ENCODE assay signal across 9 cellular contexts in genomic region chr2:64643838-64644219, GRCh38. TPM values are rescaled to one million over a fixed set of nuclear protein-coding genes. Genes with fewer than 3 reads are reported as not detected.
DNase-seq lines count a peak whose midpoint lies in the region; FAIRE-seq and TF ChIP-seq lines count a peak whose summit lies in the region.
"Had no signal": no experiment of that assay in that cellular context is flagged by ENCODE, and none has a peak within 500 bp of the region (broad histone marks: within the 10 kb centered on the region; RNA-seq: fewer than 3 reads in every experiment).

No MANE protein-coding gene starts in this region.

- H3K27me3 ChIP-seq in DOHH2 (ENCODE audit: control insufficient read depth, low read length) (no peaks in the 10 kb centered on the region), MG63 (no peaks in the 10 kb centered on the region), H1 (replicated peaks in 1 of 4; ENCODE audit: control insufficient read depth in 3 of 4, extremely low read depth in 1 of 4, insufficient read depth in 3 of 4, low read length in 3 of 4) (peaks cover 4 to 19% (median 11%) of the 10 kb centered on the region in 4 experiments; a peak in 6 of 7 replicates), parathyroid adenoma (ENCODE audit: control insufficient read depth, insufficient read depth, low read length) (no peaks in the 10 kb centered on the region)

- H3K4ac ChIP-seq in H1 (replicated peaks; ENCODE audit: insufficient read length, low read depth, low read length): no peak overlapping the region

- DNase-seq in MG63 (no peak), H1 (ENCODE audit: low read depth in 1 of 2, low spot score in 2 of 2) (no peak), NCI-H526 treated with DMSO at 0.1 percent for 48 hours (lab: John Stamatoyannopoulos, UW) (no peak)
- DNase-seq in stimulated activated CD4-positive, alpha-beta T cell treated with anti-CD3 and anti-CD28 coated beads, Interleukin-1b, Interleukin-23, amount 100 ng/mL, for 48 hours: no peak
- DNase-seq in stimulated activated CD4-positive, alpha-beta T cell treated with anti-CD3 and anti-CD28 coated beads, Interleukin-4, amount 100 ng/mL, for 4 hours: no peak
- no peak for DNase-seq in activated effector memory CD4-positive, alpha-beta T cell treated with anti-CD3 and anti-CD28 coated beads, Interleukin-2, amount 50 U/mL, for 16 hours

- peaks cover 9% of the 10 kb centered on the region for H3K79me1 ChIP-seq in H1 (ENCODE audit: low read depth, low read length)

- no peak overlapping the region for H4K8ac ChIP-seq in H1 (ENCODE audit: extremely low read depth, insufficient read depth, low read length)

- peak overlapping the region; percentile 74 for H3K4me3 ChIP-seq in DOHH2 (ENCODE audit: low read length)
- H3K4me3 ChIP-seq in MG63: peak overlapping the region; percentile 38; the same call in 1 of the 2 replicates
- H3K4me3 ChIP-seq in H1 (ENCODE audit: extremely low read depth in 1 of 4, insufficient read depth in 2 of 4, low read depth in 3 of 4, low read length in 4 of 4): peak overlapping the region in 1 of 4 experiments; percentile 63; a peak in 3 of 8 replicates
- H3K4me3 ChIP-seq in parathyroid adenoma (ENCODE audit: low read depth, low read length): peak overlapping the region; percentile 74

- POLR2A ChIA-PET in H1 (lab: Charles Lee; ENCODE audit: partially characterized antibody): interaction anchor here (0.6 to 2.9 kb wide), 8 partner anchors 9 to 883 kb away, joined by 3 to 36 read pairs (median 4); partner anchors contain the start of gene SERTAD2

- CTCF ChIA-PET in H1 (lab: Charles Lee; ENCODE audit: partially characterized antibody): interaction anchor here (1.0 to 27.4 kb wide), 10 partner anchors 7 to 313 kb away, joined by 3 to 389 read pairs (median 4); partner anchors contain the start of gene SERTAD2

- peak overlapping the region; percentile 82 for H3K27ac ChIP-seq in DOHH2 (ENCODE audit: low read depth, low read length)
- no peak overlapping the region for H3K27ac ChIP-seq in H1 (ENCODE audit: low read depth, low read length)
- H3K27ac ChIP-seq in parathyroid adenoma: peak overlapping the region; percentile 92

- FAIRE-seq in H1 (lab: Jason Lieb, UNC): no peak
- FAIRE-seq: TTC549 had no signal

- WGBS in H1 (ENCODE audit: extremely low coverage in 1 of 2, insufficient coverage in 1 of 2, insufficient read length in 1 of 2, insufficient replicate concordance in 2 of 2, low coverage in 1 of 2, low lambda C conversion rate in 2 of 2, missing lambda C conversion rate in 1 of 2), 2 experiments: 59% methylated on average over 4 of the region's 5 CpGs; no CpG with 5 or more reads in 1 of the 2 experiments

- 0 out of 2 replicates have a peak, but pooled peaks cover 4% of the 10 kb centered on the region for H4K20me1 ChIP-seq in DOHH2 (ENCODE audit: control insufficient read depth, insufficient read depth, low read depth, low read length)
- H4K20me1 ChIP-seq in H1 (replicated peaks in 1 of 2; ENCODE audit: control insufficient read depth in 1 of 2, insufficient read depth in 2 of 2, low read length in 2 of 2): peaks cover 6 to 16% of the 10 kb centered on the region in 2 experiments

- peaks cover 10% of the 10 kb centered on the region for H3K36me3 ChIP-seq in DOHH2 (ENCODE audit: control insufficient read depth, low read length)
- H3K36me3 ChIP-seq in MG63: peaks cover 16% of the 10 kb centered on the region
- H3K36me3 ChIP-seq in H1 (ENCODE audit: control insufficient read depth in 2 of 4, insufficient read depth in 4 of 4, low read length in 3 of 4): no peaks in the 10 kb centered on the region
- H3K36me3 ChIP-seq in parathyroid adenoma (ENCODE audit: control insufficient read depth, insufficient read depth, low read length): no peaks in the 10 kb centered on the region

- TF ChIP-seq POLR2A in H1 (IDR thresholded peaks at IDR 0.05; ENCODE audit: control extremely low read depth in 1 of 2, low read depth in 2 of 2, low read length in 2 of 2): no peak

- H3K9ac ChIP-seq in H1 (replicated peaks in 1 of 4; ENCODE audit: extremely low read depth in 1 of 4, low read depth in 3 of 4, low read length in 3 of 4): no peak overlapping the region
- H3K9ac ChIP-seq in parathyroid adenoma: peak overlapping the region; percentile 28

- no peak overlapping the region for H3K14ac ChIP-seq in H1 (ENCODE audit: insufficient read length)

- H3K4me1 ChIP-seq in DOHH2 (ENCODE audit: control insufficient read depth, low read length) (peaks cover 98% of the 10 kb centered on the region), H1 (replicated peaks in 1 of 4; ENCODE audit: control insufficient read depth in 3 of 4, insufficient read depth in 4 of 4, low read length in 3 of 4) (peaks cover 6 to 22% (median 14%) of the 10 kb centered on the region in 4 experiments), parathyroid adenoma (peaks cover 34% of the 10 kb centered on the region)

- peaks cover 100% of the 10 kb centered on the region for H3K79me2 ChIP-seq in DOHH2 (ENCODE audit: control insufficient read depth, low read length)
- peaks cover 0 to 6% of the 10 kb centered on the region in 2 experiments; a peak in 2 of 4 replicates for H3K79me2 ChIP-seq in H1 (ENCODE audit: control insufficient read depth in 1 of 2, insufficient read depth in 2 of 2, low read length in 2 of 2)
- H3K79me2 ChIP-seq in parathyroid adenoma: peaks cover 47% of the 10 kb centered on the region

- peaks cover 52% of the 10 kb centered on the region for H3F3A ChIP-seq in DOHH2 (ENCODE audit: control insufficient read depth, insufficient read depth)

- H2AFZ ChIP-seq in H1 (ENCODE audit: low read length): no peak overlapping the region
- H2AFZ ChIP-seq in parathyroid adenoma: peak overlapping the region; percentile 92

- no peak overlapping the region for H4K91ac ChIP-seq in H1 (replicated peaks; ENCODE audit: insufficient read length, low read length)

- TF ChIP-seq CTCF in DOHH2 (IDR thresholded peaks at IDR 0.05; ENCODE audit: low read depth, low read length, poor library complexity, severe bottlenecking): no peak
- TF ChIP-seq CTCF in H1 (IDR thresholded peaks at IDR 0.05; ENCODE audit: control extremely low read depth in 1 of 3, insufficient read depth in 1 of 3, low read depth in 1 of 3, low read length in 3 of 3): no peak
- no peak for TF ChIP-seq CTCF in parathyroid adenoma (IDR thresholded peaks at IDR 0.05)

- H2BK12ac ChIP-seq in H1 (ENCODE audit: low read depth, low read length): peak overlapping the region; percentile 45; the same call in 1 of the 2 replicates

- H3K23ac ChIP-seq in H1 (ENCODE audit: insufficient read length): no peak overlapping the region

- H3K23me2 ChIP-seq in H1 (ENCODE audit: low read depth, low read length): peaks cover 7% of the 10 kb centered on the region

- TF ChIP-seq RAD21 in H1 (IDR thresholded peaks at IDR 0.05 in 1 of 2, conservative IDR thresholded peaks at IDR 0.05 in 1 of 2; ENCODE audit: low read depth in 2 of 2, low read length in 2 of 2): no peak

- H3K9me3 ChIP-seq in DOHH2 (ENCODE audit: control insufficient read depth, insufficient read depth, low read length) (no peaks in the 10 kb centered on the region), MG63 (no peaks in the 10 kb centered on the region), H1 (ENCODE audit: insufficient read depth in 2 of 2, low read depth in 1 of 2, low read length in 1 of 2) (no peaks in the 10 kb centered on the region), parathyroid adenoma (ENCODE audit: control insufficient read depth, low read length) (no peaks in the 10 kb centered on the region)

- H3K4me2 ChIP-seq in DOHH2 (ENCODE audit: low read length) (peak overlapping the region; percentile 84), H1 (ENCODE audit: insufficient read depth in 1 of 2, low read depth in 2 of 2, low read length in 2 of 2) (peak overlapping the region; percentile 84 to 100), parathyroid adenoma (ENCODE audit: low read length) (peak overlapping the region; percentile 99)

- no peak overlapping the region; the same call in 1 of the 2 replicates for H2AK5ac ChIP-seq in H1 (ENCODE audit: low read depth, low read length)

- no peak overlapping the region for H2BK120ac ChIP-seq in H1 (replicated peaks; ENCODE audit: low read depth, low read length)

- no peak overlapping the region for H4K5ac ChIP-seq in H1 (ENCODE audit: insufficient read length, low read depth, low read length)

- H2BK20ac ChIP-seq in H1 (ENCODE audit: low read length): no peak overlapping the region

- no peaks in the 10 kb centered on the region for H3K9me2 ChIP-seq in DOHH2 (replicated peaks; ENCODE audit: control insufficient read depth, low read length)

- H2BK5ac ChIP-seq in H1 (ENCODE audit: low read depth, low read length): 0 out of 2 replicates have a peak overlapping the region, but pooled peaks have one; percentile 83

- no peak for TF ChIP-seq EP300 in H1 (IDR thresholded peaks at IDR 0.05; ENCODE audit: borderline replicate concordance in 1 of 2, low read depth in 2 of 2, low read length in 2 of 2)

- H2BK15ac ChIP-seq in H1 (ENCODE audit: low read length): no peak overlapping the region

- H3K56ac ChIP-seq in H1 (replicated peaks; ENCODE audit: insufficient read length, low read depth, low read length): no peak overlapping the region

- H3K18ac ChIP-seq in H1 (ENCODE audit: extremely low read depth, low read length): 0 out of 2 replicates have a peak overlapping the region, but pooled peaks have one; percentile 3

TF ChIP-seq in H1, 55 proteins besides CTCF, POLR2A, EP300 and RAD21:
- TF ChIP-seq SIRT6 (IDR thresholded peaks at IDR 0.05; ENCODE audit: low read length) (no peak), TCF12 (IDR thresholded peaks at IDR 0.05; ENCODE audit: low read depth, low read length) (no peak), ATF3 (IDR thresholded peaks at IDR 0.05; ENCODE audit: insufficient read depth, low read depth, low read length) (no peak)

RNA-seq across cellular contexts. Expression of gene SERTAD2, which starts 9.9 kb away (rescaled TPM):
- 9.4 and 11.6 TPM in 2 replicates for total RNA-seq in MG63 (2014; rRNA removed; shearing (Covaris generic); ENCODE audit: low replicate concordance)
- total RNA-seq in H1 (2021; fragmentation: NEBNext Ultra II Directional; extraction: Animal tissue kit (Norgen Biotek cat#: 25700)): 4.5 and 5.7 TPM in 2 replicates
- polyA plus RNA-seq in H1 (2011; rRNA removed): 2.9 and 3.5 TPM in 2 replicates
- 2.8 TPM for polyA plus RNA-seq in H1 (2011; cell fraction: cytosol; rRNA removed)
- polyA plus RNA-seq in H1 (2011; cell fraction: nucleus; rRNA removed): 4.9 TPM
- polyA plus RNA-seq in H1 (2012, experiment 1 of 2): 3.8 to 5.6 TPM (median 4.6 TPM) in 4 replicates
- 0.83 TPM for polyA plus RNA-seq in H1 (2012, experiment 2 of 2)
- polyA plus RNA-seq in H1 (2013, experiment 1 of 2): 4.6 TPM
- polyA plus RNA-seq in H1 (2013, experiment 2 of 2): 4.4 TPM
- 3.9 and 5.4 TPM in 2 replicates for polyA minus RNA-seq in H1 (2011; rRNA and poly(A)+ RNA removed)
- 4.2 TPM for polyA minus RNA-seq in H1 (2011; cell fraction: cytosol; rRNA and poly(A)+ RNA removed)
- polyA minus RNA-seq in H1 (2011; cell fraction: nucleus; rRNA and poly(A)+ RNA removed): 13.4 TPM
